In genomic region chr11:11787305-11788066, GRCh38 we compare ENCODE assay signal across 8 cellular contexts. TPM values are rescaled to one million over a fixed set of nuclear protein-coding genes. Genes with fewer than 3 reads are reported as not detected.
DNase-seq lines count a peak whose midpoint lies in the region; ATAC-seq, FAIRE-seq and TF ChIP-seq lines count a peak whose summit lies in the region.

No MANE protein-coding gene starts in this region.

- no peak overlapping the region for H3K4me2 ChIP-seq in DOHH2 (ENCODE audit: low read length)

- H3K4me3 Mint-ChIP-seq in WTC11, result no peak overlapping the region

- no peaks in the 10 kb centered on the region for H3K27me3 Mint-ChIP-seq in WTC11 (ENCODE audit: low read depth)

- peaks cover 4% of the 10 kb centered on the region; the same call in 1 of the 2 replicates for H3K36me3 Mint-ChIP-seq in WTC11

- no peaks in the 10 kb centered on the region for H3K4me1 ChIP-seq in DOHH2 (ENCODE audit: control insufficient read depth, low read length)

- no peak overlapping the region for H3K27ac Mint-ChIP-seq in WTC11

- ATAC-seq in WTC11, result peak; percentile 94
- no peak for ATAC-seq in HG02973 (IDR thresholded peaks at IDR 0.05; ENCODE audit: unreplicated experiment)

- peaks cover 14% of the 10 kb centered on the region for H3K4me1 Mint-ChIP-seq in WTC11

- no peaks in the 10 kb centered on the region for H3K9me3 ChIP-seq in DOHH2 (ENCODE audit: control insufficient read depth, insufficient read depth, low read length)

- no peaks in the 10 kb centered on the region for H3K36me3 ChIP-seq in DOHH2 (ENCODE audit: control insufficient read depth, low read length)
- H3K36me3 ChIP-seq in bronchial epithelial cell (ENCODE audit: control insufficient read depth, insufficient read depth, low read length), result no peaks in the 10 kb centered on the region
- no peaks in the 10 kb centered on the region for H3K36me3 ChIP-seq in kidney epithelial cell (ENCODE audit: control insufficient read depth, insufficient read depth, low read length)

- no peaks in the 10 kb centered on the region for H3K79me2 ChIP-seq in DOHH2 (ENCODE audit: control insufficient read depth, low read length)

- H3K9me2 ChIP-seq in DOHH2 (replicated peaks; ENCODE audit: control insufficient read depth, low read length), result no peaks in the 10 kb centered on the region

- POLR2A ChIA-PET in HEK293T (lab: Yijun Ruan, JAX), result no interaction called here
- POLR2A ChIA-PET in WTC11 (lab: Charles Lee), result no interaction called here

- no peak overlapping the region for H3K4me3 ChIP-seq in DOHH2 (ENCODE audit: low read length)
- no peak overlapping the region for H3K4me3 ChIP-seq in bronchial epithelial cell (ENCODE audit: low read depth, low read length)
- H3K4me3 ChIP-seq in kidney epithelial cell (ENCODE audit: low read depth, low read length), result no peak overlapping the region

- DNase-seq in HEK293T (ENCODE audit: extremely low spot score) (peak; percentile 70), NCI-H2171 (lab: John Stamatoyannopoulos, UW) (peak; percentile 22), WTC11 (ENCODE audit: low spot score) (peak; percentile 79), bronchial epithelial cell (ENCODE audit: low read depth) (peak; percentile 67), kidney epithelial cell (ENCODE audit: low read depth) (no peak)
- DNase-seq in stimulated activated CD4-positive, alpha-beta T cell treated with anti-CD3 and anti-CD28 coated beads, Interleukin-2, amount 100 ng/mL, for 4 hours (ENCODE audit: low read depth), result peak; percentile 53

- peak; percentile 60 for FAIRE-seq in bronchial epithelial cell (lab: Jason Lieb, UNC)

- no peaks in the 10 kb centered on the region for H3F3A ChIP-seq in DOHH2 (ENCODE audit: control insufficient read depth, insufficient read depth)

- H3K9me3 Mint-ChIP-seq in WTC11, result peaks cover 20% of the 10 kb centered on the region

- H3K27ac ChIP-seq in DOHH2 (ENCODE audit: low read depth, low read length), result no peak overlapping the region

- CTCF ChIA-PET in HEK293T (lab: Yijun Ruan, JAX) (interaction anchor here (0.6 to 1.8 kb wide), 11 partner anchors 13 to 1017 kb away, joined by 3 to 15 read pairs (median 4); no protein-coding TSS in a partner anchor), WTC11 (lab: Charles Lee) (interaction anchor here (0.6 to 3.5 kb wide), 50 partner anchors 9 to 995 kb away, joined by 3 to 39 read pairs (median 4); partner anchors contain the start of gene GALNT18)

- TF ChIP-seq CTCF in DOHH2 (IDR thresholded peaks at IDR 0.05; ENCODE audit: low read depth, low read length, poor library complexity, severe bottlenecking) (peak; percentile 85), WTC11 (IDR thresholded peaks at IDR 0.05) (peak; percentile 81), bronchial epithelial cell (IDR thresholded peaks at IDR 0.05; ENCODE audit: insufficient read depth, low read length, severe bottlenecking) (peak; percentile 69), kidney epithelial cell (IDR thresholded peaks at IDR 0.05; ENCODE audit: insufficient read depth, low read length, poor library complexity, severe bottlenecking) (peak; percentile 72)

- peaks cover 5% of the 10 kb centered on the region; the same call in 1 of the 2 replicates for H3K27me3 ChIP-seq in DOHH2 (ENCODE audit: control insufficient read depth, low read length)
- H3K27me3 ChIP-seq in bronchial epithelial cell (ENCODE audit: control insufficient read depth, insufficient read depth, low read length), result no peaks in the 10 kb centered on the region
- peaks cover 3% of the 10 kb centered on the region for H3K27me3 ChIP-seq in kidney epithelial cell (ENCODE audit: control insufficient read depth, insufficient read depth, low read length)

- no peaks in the 10 kb centered on the region for H4K20me1 ChIP-seq in DOHH2 (ENCODE audit: control insufficient read depth, insufficient read depth, low read depth, low read length)

TF ChIP-seq in HEK293T, 16 proteins besides CTCF, POLR2A, EP300 and RAD21:
- TF ChIP-seq ARNT (IDR thresholded peaks at IDR 0.05) (no peak), SP1 (IDR thresholded peaks at IDR 0.05) (no peak), SUZ12 (IDR thresholded peaks at IDR 0.05) (no peak), FOXM1 (IDR thresholded peaks at IDR 0.05; ENCODE audit: borderline replicate concordance) (no peak), FOXA1 (IDR thresholded peaks at IDR 0.05) (no peak), FOXK2 (IDR thresholded peaks at IDR 0.05) (no peak), TARDBP (IDR thresholded peaks at IDR 0.05) (no peak), L3MBTL2 (conservative IDR thresholded peaks at IDR 0.05) (no peak), ZNF384 (IDR thresholded peaks at IDR 0.05) (no peak), CTBP1 (IDR thresholded peaks at IDR 0.05; ENCODE audit: borderline replicate concordance) (no peak), HDGF (IDR thresholded peaks at IDR 0.05; ENCODE audit: borderline replicate concordance) (no peak)
TF ChIP-seq in HEK293T: peak in this region for 0.

TF ChIP-seq in WTC11, 78 proteins besides CTCF, POLR2A, EP300 and RAD21 (continues in another document):
- TF ChIP-seq USF2 (CRISPR knock-in tag; IDR thresholded peaks at IDR 0.05), result no peak
- TF ChIP-seq ZSCAN18 (CRISPR knock-in tag; IDR thresholded peaks at IDR 0.05), result no peak
- no peak for TF ChIP-seq ZNF232 (CRISPR knock-in tag; IDR thresholded peaks at IDR 0.05)
- no peak for TF ChIP-seq CDX4 (CRISPR knock-in tag; IDR thresholded peaks at IDR 0.05; ENCODE audit: borderline replicate concordance)
- no peak for TF ChIP-seq USF1 (CRISPR knock-in tag; IDR thresholded peaks at IDR 0.05)
- TF ChIP-seq ARID4B (CRISPR knock-in tag; IDR thresholded peaks at IDR 0.05; ENCODE audit: borderline replicate concordance), result no peak
- no peak for TF ChIP-seq ZNF121 (CRISPR knock-in tag; IDR thresholded peaks at IDR 0.05)
- TF ChIP-seq ATF1 (CRISPR knock-in tag; IDR thresholded peaks at IDR 0.05), result no peak
- no peak for TF ChIP-seq SP1 (CRISPR knock-in tag; conservative IDR thresholded peaks at IDR 0.05)
- no peak for TF ChIP-seq CREB1 (CRISPR knock-in tag; IDR thresholded peaks at IDR 0.05)

RNA-seq across cellular contexts. Expression of gene USP47, which starts 54.3 kb away (rescaled TPM):
- 18.3 to 20.4 TPM (median 19.7 TPM) in 3 replicates for total RNA-seq in WTC11 (2021)
- 54.0 and 73.2 TPM in 2 replicates for total RNA-seq in bronchial epithelial cell
- total RNA-seq in kidney epithelial cell, result 46.3 and 46.5 TPM in 2 replicates
